Comparison of ENCODE assay signal across 8 cellular contexts in genomic region chr1:33455537-33456301, GRCh38. TPM values are rescaled to one million over a fixed set of nuclear protein-coding genes. Genes with fewer than 3 reads are reported as not detected.
A peak's percentile ranks its signal among the peaks of the same experiment; 100 is the strongest.
DNase-seq lines count a peak whose midpoint lies in the region; ATAC-seq lines count a peak whose summit lies in the region.

No MANE protein-coding gene starts in this region.

- intact Hi-C loops in left ventricle myocardium superior (cut with micrococcal nuclease), result loop anchor here (10.0 kb wide), 1 partner anchor 161 kb away; no protein-coding TSS in a partner anchor

- no peaks in the 10 kb centered on the region for H3K27me3 ChIP-seq in rectal smooth muscle tissue (ENCODE audit: control insufficient read depth, insufficient read depth, low read length)

- H3K4me3 ChIP-seq in rectal smooth muscle tissue (ENCODE audit: low read length), result peak overlapping the region; percentile 18

- peak; percentile 86 for ATAC-seq in left ventricle myocardium superior
- ATAC-seq in GM21526 (IDR thresholded peaks at IDR 0.05; ENCODE audit: low FRiP score, unreplicated experiment), result no peak

- H3K36me3 ChIP-seq in rectal smooth muscle tissue (ENCODE audit: control insufficient read depth, insufficient read depth, low read length), result no peaks in the 10 kb centered on the region

- H3K27ac ChIP-seq in rectal smooth muscle tissue (ENCODE audit: low read depth, low read length), result peak overlapping the region; percentile 60

- peak; percentile 22 for DNase-seq in activated naive CD4-positive, alpha-beta T cell treated with Interleukin-2 at 50 U/mL for 16 hours
- DNase-seq in activated naive CD4-positive, alpha-beta T cell (lab: John Stamatoyannopoulos, UW), result no peak
- DNase-seq in HK-2 (ENCODE audit: unreplicated experiment) (peak; percentile 50), NOMO-1 treated with dmso at 0.1 percent for 144 hours (lab: John Stamatoyannopoulos, UW; ENCODE audit: unreplicated experiment) (peak; percentile 71), amniotic epithelial cell (ENCODE audit: low read depth) (peak; percentile 89), left ventricle myocardium superior (no peak)

- peaks cover 35% of the 10 kb centered on the region for H3K4me1 ChIP-seq in rectal smooth muscle tissue (ENCODE audit: control insufficient read depth, insufficient read depth, low read length)

- H3K9ac ChIP-seq in rectal smooth muscle tissue (ENCODE audit: low read length), result no peak overlapping the region

RNA-seq across cellular contexts. Expression of gene ZSCAN20, which starts 16.7 kb away (rescaled TPM):
- 4.4 TPM for total RNA-seq in left ventricle myocardium superior

RNA-seq across cellular contexts. Expression of gene PHC2, which starts 24.8 kb away (rescaled TPM):
- 118 TPM for total RNA-seq in left ventricle myocardium superior

Comparison
In these comparisons a context has a peak if more than half of its experiments do, and no peak if none do; other contexts are left out.
1. DNase-seq: peak in activated naive CD4-positive, alpha-beta T cell treated with Interleukin-2 at 50 U/mL for 16 hours (single experiment), HK-2 (single experiment), NOMO-1 treated with dmso at 0.1 percent for 144 hours (single experiment) and amniotic epithelial cell (single experiment); none in activated naive CD4-positive, alpha-beta T cell (0 of 4) and left ventricle myocardium superior (single experiment).